Comparison of ENCODE assay signal across 8 cellular contexts in genomic region chr11:93576873-93577272, GRCh38. TPM values are rescaled to one million over a fixed set of nuclear protein-coding genes. Genes with fewer than 3 reads are reported as not detected.
A peak's percentile ranks its signal among the peaks of the same experiment; 100 is the strongest.
DNase-seq lines count a peak whose midpoint lies in the region; ATAC-seq and TF ChIP-seq lines count a peak whose summit lies in the region.
"Not testable (repeated sequence)": the region's sequence is repeated elsewhere in the genome, so short reads cannot be mapped to it uniquely, and the experiment has no call there.

No MANE protein-coding gene starts in this region.

- H3K9ac ChIP-seq in adipocyte (ENCODE audit: low read length) = peak overlapping the region; percentile 54

- TF ChIP-seq POLR2A in gastroesophageal sphincter (IDR thresholded peaks at IDR 0.05) = not testable (repeated sequence)

- peak; percentile 28 for DNase-seq in AG20443 (ENCODE audit: low spot score)
- DNase-seq in HCEC 1CT = peak; percentile 83
- DNase-seq in MG63 = peak; percentile 82
- DNase-seq in adipocyte (ENCODE audit: low read depth); epithelial cell of prostate (ENCODE audit: low read depth, low spot score): not testable (repeated sequence)
- peak; percentile 52 to 67 for DNase-seq in psoas muscle
- peak in 1 of 2 donors; percentile 66 for DNase-seq in aorta

- H3K36me3 ChIP-seq in MG63; adipocyte (ENCODE audit: control insufficient read depth, insufficient read depth, low read length, severe bottlenecking); gastroesophageal sphincter; psoas muscle (ENCODE audit: insufficient read depth in 1 of 2, low read depth in 1 of 2); aorta (ENCODE audit: control insufficient read depth in 1 of 2, insufficient read depth in 2 of 2, low read length in 1 of 2): not testable (repeated sequence)

- H3K27ac ChIP-seq in epithelial cell of prostate = peak overlapping the region; percentile 8
- not testable (repeated sequence) for H3K27ac ChIP-seq in gastroesophageal sphincter; aorta (ENCODE audit: low read depth in 1 of 2, low read length in 2 of 2)
- peak overlapping the region; percentile 67 for H3K27ac ChIP-seq in psoas muscle

- not testable (repeated sequence) for TF ChIP-seq EP300 in gastroesophageal sphincter (IDR thresholded peaks at IDR 0.05)

- TF ChIP-seq CTCF in gastroesophageal sphincter (IDR thresholded peaks at IDR 0.05); psoas muscle (IDR thresholded peaks at IDR 0.05): not testable (repeated sequence)

- peak; percentile 60 for ATAC-seq in gastroesophageal sphincter
- peak; percentile 88 to 92 (median 90) for ATAC-seq in psoas muscle
- peak; percentile 50 for ATAC-seq in aorta (ENCODE audit: low FRiP score)

- H3K9me3 ChIP-seq in MG63; gastroesophageal sphincter; aorta (ENCODE audit: control insufficient read depth, low read length): not testable (repeated sequence)
- H3K9me3 ChIP-seq in adipocyte (ENCODE audit: control insufficient read depth, low read length) = peaks cover 11% of the 10 kb centered on the region
- H3K9me3 ChIP-seq in psoas muscle = peaks cover 10% of the 10 kb centered on the region

- not testable (repeated sequence) for H3K4me3 ChIP-seq in MG63; adipocyte (ENCODE audit: low read length); gastroesophageal sphincter; psoas muscle; aorta (ENCODE audit: low read length in 2 of 2)

- not testable (repeated sequence) for H3K27me3 ChIP-seq in MG63; adipocyte (replicated peaks; ENCODE audit: control insufficient read depth, insufficient read depth, low read length); gastroesophageal sphincter; psoas muscle (ENCODE audit: insufficient read depth in 3 of 3, low read length in 2 of 3); aorta (ENCODE audit: control insufficient read depth in 1 of 2, insufficient read depth in 2 of 2, low read length in 1 of 2)

- H3K4me1 ChIP-seq in adipocyte (ENCODE audit: control insufficient read depth, insufficient read depth, low read length) = peaks cover 17% of the 10 kb centered on the region
- not testable (repeated sequence) for H3K4me1 ChIP-seq in gastroesophageal sphincter; psoas muscle; aorta (ENCODE audit: control insufficient read depth in 1 of 2, insufficient read depth in 2 of 2, low read length in 2 of 2)

- WGBS in gastroesophageal sphincter (ENCODE audit: low coverage in 1 of 2), 2 donors = 53 to 69% methylated on average over 4 of the region's 4 CpGs
- 16 to 49% (median 35%) methylated on average over 4 of the region's 4 CpGs for WGBS in psoas muscle, 3 donors
- WGBS in aorta, 2 donors = 10 to 13% methylated on average over 4 of the region's 4 CpGs

- intact Hi-C loops in psoas muscle (cut with DNase I); aorta (cut with DNase I): not testable (repeated sequence)

RNA-seq across cellular contexts. Expression of gene SMCO4, which starts 33.7 kb away (rescaled TPM):
- 11.4 and 20.5 TPM in 2 replicates for total RNA-seq in MG63 (2014; rRNA removed; shearing (Covaris generic); ENCODE audit: low replicate concordance)
- 10 to 100 TPM in 3 of 4 donors, 1 to 10 TPM in 1; 5.6 to 15.5 (median 11.6) TPM for total RNA-seq in gastroesophageal sphincter
- 10 to 100 TPM in 2 of 4 donors, 1 to 10 TPM in 2; 8.0 to 21.8 (median 9.5) TPM for total RNA-seq in psoas muscle
- polyA plus RNA-seq in psoas muscle = 10 to 100 TPM in 1 of 3 donors, 1 to 10 TPM in 2; 3.5 to 10.8 (median 5.5) TPM
- 10 to 100 TPM; 24.9 to 26.4 TPM for total RNA-seq in aorta
- polyA plus RNA-seq in aorta = 10 to 100 TPM; 16.1 to 41.4 TPM
